ENCODE assay signal across 24 cellular contexts in the genomic region with DNA sequence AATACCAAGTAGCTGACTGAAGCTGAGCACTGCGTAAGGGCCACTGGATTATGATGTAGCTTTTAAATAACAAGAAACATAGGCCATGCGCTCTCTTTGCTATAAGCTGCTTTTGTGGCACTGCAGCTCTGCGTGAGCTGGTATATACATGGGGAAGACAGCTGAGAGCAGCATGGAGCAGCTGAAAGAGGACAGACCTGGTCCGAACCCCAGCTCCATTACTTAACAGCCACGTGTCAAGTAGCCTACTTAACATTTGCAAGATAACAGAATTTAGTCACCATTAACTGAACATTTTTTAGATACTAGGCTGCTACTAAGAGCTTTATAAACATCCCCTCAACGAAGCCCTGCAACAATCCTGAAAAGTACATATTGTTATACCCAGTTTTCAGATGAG.
"Had no signal": no experiment of that assay in that cellular context is flagged by ENCODE, and none has a peak within 500 bp of the region (broad histone marks: within the 10 kb centered on the region; RNA-seq: fewer than 3 reads in every experiment).

No MANE protein-coding gene starts in this region.

- H3K27me3 ChIP-seq: SJCRH30 had no signal

- DNase-seq: activated B cell treated with CpG ODN at 0.5 μM for 24 hours; activated CD4-positive, alpha-beta memory T cell treated with anti-CD3 and anti-CD28 coated beads for 36 hours; activated CD4-positive, alpha-beta T cell treated with anti-CD3 and anti-CD28 coated beads for 1 hour; activated CD4-positive, alpha-beta T cell treated with anti-CD3 and anti-CD28 coated beads, Interleukin-2, amount 10 ng/mL, durations not matched to agents 7 days and 5 days; activated CD8-positive, alpha-beta memory T cell treated with anti-CD3 and anti-CD28 coated beads for 24 hours; activated effector memory CD4-positive, alpha-beta T cell treated with anti-CD3 and anti-CD28 coated beads, Interleukin-2, amount 50 U/mL, for 16 hours; activated naive CD4-positive, alpha-beta T cell treated with Interleukin-2 at 50 U/mL for 16 hours; activated naive CD8-positive, alpha-beta T cell treated with anti-CD3 and anti-CD28 coated beads, Interleukin-2, amount 50 U/mL, for 24 hours; activated T-cell treated with anti-CD3 and anti-CD28 coated beads, Interleukin-2, amount 50 U/mL, for 4 hours; amygdala; cerebellar nuclear complex; KG1; NCI-H1092; NCI-H1417; NCI-H1930; NCI-H2171; NCI-H2227 treated with DMSO at 0.1 percent for 48 hours; NCI-H446 treated with DMSO at 0.1 percent for 48 hours; NCI-H524 treated with DMSO at 0.1 percent for 48 hours; NCI-H748 treated with DMSO at 0.1 percent for 48 hours; SJCRH30; SK-N-SH; T-helper 1 cell had no signal

- H3K4me3 ChIP-seq: SJCRH30 had no signal

- H3K27ac ChIP-seq: SJCRH30 had no signal

- H3K9me3 ChIP-seq: SJCRH30, SK-N-SH had no signal

- H3K4me1 ChIP-seq: SJCRH30 had no signal

- ATAC-seq: activated naive CD4-positive, alpha-beta T cell treated with anti-CD3 and anti-CD28 coated beads, Interleukin-2, amount 50 U/mL, for 72 hours; activated naive CD8-positive, alpha-beta T cell treated with anti-CD3 and anti-CD28 coated beads, Interleukin-2, amount 50 U/mL, for 24 hours; activated T-cell treated with anti-CD3 and anti-CD28 coated beads, Interleukin-2, amount 50 U/mL, for 4 hours had no signal
